1 cellular context compared by ENCODE assay signal in genomic region chr17:1367351-1367745, GRCh38.
TF ChIP-seq lines count a peak whose summit lies in the region.

No MANE protein-coding gene starts in this region.

TF ChIP-seq in WTC11, 78 proteins besides CTCF, POLR2A, EP300 and RAD21 (continued from another document):
- no peak for TF ChIP-seq ATF6 (CRISPR knock-in tag; IDR thresholded peaks at IDR 0.05)
- no peak for TF ChIP-seq ARID4B (CRISPR knock-in tag; IDR thresholded peaks at IDR 0.05; ENCODE audit: borderline replicate concordance)
- no peak for TF ChIP-seq EMX1 (CRISPR knock-in tag; IDR thresholded peaks at IDR 0.05)
- TF ChIP-seq KAT7 (CRISPR knock-in tag; IDR thresholded peaks at IDR 0.05; ENCODE audit: borderline replicate concordance) = no peak
- no peak for TF ChIP-seq ESRRA (CRISPR knock-in tag; IDR thresholded peaks at IDR 0.05; ENCODE audit: borderline replicate concordance)
- no peak for TF ChIP-seq FOXK1 (CRISPR knock-in tag; IDR thresholded peaks at IDR 0.05)
- no peak for TF ChIP-seq ZNF532 (CRISPR knock-in tag; IDR thresholded peaks at IDR 0.05; ENCODE audit: borderline replicate concordance)
- TF ChIP-seq JAZF1 (CRISPR knock-in tag; IDR thresholded peaks at IDR 0.05) = no peak
- TF ChIP-seq TEAD4 (CRISPR knock-in tag; IDR thresholded peaks at IDR 0.05) = no peak
- TF ChIP-seq TEAD1 (CRISPR knock-in tag; IDR thresholded peaks at IDR 0.05) = no peak
- no peak for TF ChIP-seq E2F1 (CRISPR knock-in tag; IDR thresholded peaks at IDR 0.05)
- no peak for TF ChIP-seq MAX (CRISPR knock-in tag; IDR thresholded peaks at IDR 0.05)
- TF ChIP-seq GTF2I (CRISPR knock-in tag; conservative IDR thresholded peaks at IDR 0.05) = no peak
- no peak for TF ChIP-seq ZNF317 (CRISPR knock-in tag; IDR thresholded peaks at IDR 0.05; ENCODE audit: borderline replicate concordance, low read depth)
